Comparison of ENCODE assay signal across 1 cellular context in the genomic region with DNA sequence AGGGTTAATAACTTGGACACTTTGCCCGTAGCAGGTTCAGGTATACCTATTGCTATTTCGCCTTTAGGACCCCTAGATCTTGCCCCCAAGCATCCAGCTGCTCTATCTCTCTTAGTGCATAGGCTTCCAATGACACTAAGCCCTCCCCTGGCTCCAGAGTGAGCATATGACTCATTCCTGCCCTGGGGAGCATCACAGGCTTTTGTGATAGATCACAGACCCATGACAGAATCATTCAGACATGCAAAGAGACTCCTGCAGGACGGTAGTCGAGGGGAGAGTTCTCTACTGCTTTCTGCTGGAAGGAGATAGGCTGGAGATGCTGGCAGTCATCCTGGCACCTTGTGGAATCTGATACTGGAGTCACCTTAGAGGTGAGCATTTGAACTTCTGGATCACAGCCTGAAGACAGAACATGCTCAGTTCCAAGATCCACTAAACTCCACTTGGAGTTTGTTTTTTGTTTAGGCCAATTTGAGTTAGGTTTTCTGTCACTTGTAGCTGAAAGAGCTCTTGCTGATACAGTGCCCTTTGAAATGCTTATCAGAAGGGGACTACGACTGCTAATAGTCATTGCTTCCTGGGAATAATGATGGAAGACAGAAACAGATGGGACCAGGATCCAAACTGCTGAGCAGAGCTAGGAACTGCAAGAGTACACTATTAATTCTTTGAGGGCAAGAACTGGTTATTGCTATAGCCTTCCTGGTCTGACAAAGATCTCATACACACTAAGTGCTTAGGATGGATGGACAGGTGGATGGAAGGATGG.
TF ChIP-seq lines count a peak whose summit lies in the region.

No MANE protein-coding gene starts in this region.

TF ChIP-seq in H1, 55 proteins besides CTCF, POLR2A, EP300 and RAD21 (continued from another document):
- TF ChIP-seq, protein P1, sequence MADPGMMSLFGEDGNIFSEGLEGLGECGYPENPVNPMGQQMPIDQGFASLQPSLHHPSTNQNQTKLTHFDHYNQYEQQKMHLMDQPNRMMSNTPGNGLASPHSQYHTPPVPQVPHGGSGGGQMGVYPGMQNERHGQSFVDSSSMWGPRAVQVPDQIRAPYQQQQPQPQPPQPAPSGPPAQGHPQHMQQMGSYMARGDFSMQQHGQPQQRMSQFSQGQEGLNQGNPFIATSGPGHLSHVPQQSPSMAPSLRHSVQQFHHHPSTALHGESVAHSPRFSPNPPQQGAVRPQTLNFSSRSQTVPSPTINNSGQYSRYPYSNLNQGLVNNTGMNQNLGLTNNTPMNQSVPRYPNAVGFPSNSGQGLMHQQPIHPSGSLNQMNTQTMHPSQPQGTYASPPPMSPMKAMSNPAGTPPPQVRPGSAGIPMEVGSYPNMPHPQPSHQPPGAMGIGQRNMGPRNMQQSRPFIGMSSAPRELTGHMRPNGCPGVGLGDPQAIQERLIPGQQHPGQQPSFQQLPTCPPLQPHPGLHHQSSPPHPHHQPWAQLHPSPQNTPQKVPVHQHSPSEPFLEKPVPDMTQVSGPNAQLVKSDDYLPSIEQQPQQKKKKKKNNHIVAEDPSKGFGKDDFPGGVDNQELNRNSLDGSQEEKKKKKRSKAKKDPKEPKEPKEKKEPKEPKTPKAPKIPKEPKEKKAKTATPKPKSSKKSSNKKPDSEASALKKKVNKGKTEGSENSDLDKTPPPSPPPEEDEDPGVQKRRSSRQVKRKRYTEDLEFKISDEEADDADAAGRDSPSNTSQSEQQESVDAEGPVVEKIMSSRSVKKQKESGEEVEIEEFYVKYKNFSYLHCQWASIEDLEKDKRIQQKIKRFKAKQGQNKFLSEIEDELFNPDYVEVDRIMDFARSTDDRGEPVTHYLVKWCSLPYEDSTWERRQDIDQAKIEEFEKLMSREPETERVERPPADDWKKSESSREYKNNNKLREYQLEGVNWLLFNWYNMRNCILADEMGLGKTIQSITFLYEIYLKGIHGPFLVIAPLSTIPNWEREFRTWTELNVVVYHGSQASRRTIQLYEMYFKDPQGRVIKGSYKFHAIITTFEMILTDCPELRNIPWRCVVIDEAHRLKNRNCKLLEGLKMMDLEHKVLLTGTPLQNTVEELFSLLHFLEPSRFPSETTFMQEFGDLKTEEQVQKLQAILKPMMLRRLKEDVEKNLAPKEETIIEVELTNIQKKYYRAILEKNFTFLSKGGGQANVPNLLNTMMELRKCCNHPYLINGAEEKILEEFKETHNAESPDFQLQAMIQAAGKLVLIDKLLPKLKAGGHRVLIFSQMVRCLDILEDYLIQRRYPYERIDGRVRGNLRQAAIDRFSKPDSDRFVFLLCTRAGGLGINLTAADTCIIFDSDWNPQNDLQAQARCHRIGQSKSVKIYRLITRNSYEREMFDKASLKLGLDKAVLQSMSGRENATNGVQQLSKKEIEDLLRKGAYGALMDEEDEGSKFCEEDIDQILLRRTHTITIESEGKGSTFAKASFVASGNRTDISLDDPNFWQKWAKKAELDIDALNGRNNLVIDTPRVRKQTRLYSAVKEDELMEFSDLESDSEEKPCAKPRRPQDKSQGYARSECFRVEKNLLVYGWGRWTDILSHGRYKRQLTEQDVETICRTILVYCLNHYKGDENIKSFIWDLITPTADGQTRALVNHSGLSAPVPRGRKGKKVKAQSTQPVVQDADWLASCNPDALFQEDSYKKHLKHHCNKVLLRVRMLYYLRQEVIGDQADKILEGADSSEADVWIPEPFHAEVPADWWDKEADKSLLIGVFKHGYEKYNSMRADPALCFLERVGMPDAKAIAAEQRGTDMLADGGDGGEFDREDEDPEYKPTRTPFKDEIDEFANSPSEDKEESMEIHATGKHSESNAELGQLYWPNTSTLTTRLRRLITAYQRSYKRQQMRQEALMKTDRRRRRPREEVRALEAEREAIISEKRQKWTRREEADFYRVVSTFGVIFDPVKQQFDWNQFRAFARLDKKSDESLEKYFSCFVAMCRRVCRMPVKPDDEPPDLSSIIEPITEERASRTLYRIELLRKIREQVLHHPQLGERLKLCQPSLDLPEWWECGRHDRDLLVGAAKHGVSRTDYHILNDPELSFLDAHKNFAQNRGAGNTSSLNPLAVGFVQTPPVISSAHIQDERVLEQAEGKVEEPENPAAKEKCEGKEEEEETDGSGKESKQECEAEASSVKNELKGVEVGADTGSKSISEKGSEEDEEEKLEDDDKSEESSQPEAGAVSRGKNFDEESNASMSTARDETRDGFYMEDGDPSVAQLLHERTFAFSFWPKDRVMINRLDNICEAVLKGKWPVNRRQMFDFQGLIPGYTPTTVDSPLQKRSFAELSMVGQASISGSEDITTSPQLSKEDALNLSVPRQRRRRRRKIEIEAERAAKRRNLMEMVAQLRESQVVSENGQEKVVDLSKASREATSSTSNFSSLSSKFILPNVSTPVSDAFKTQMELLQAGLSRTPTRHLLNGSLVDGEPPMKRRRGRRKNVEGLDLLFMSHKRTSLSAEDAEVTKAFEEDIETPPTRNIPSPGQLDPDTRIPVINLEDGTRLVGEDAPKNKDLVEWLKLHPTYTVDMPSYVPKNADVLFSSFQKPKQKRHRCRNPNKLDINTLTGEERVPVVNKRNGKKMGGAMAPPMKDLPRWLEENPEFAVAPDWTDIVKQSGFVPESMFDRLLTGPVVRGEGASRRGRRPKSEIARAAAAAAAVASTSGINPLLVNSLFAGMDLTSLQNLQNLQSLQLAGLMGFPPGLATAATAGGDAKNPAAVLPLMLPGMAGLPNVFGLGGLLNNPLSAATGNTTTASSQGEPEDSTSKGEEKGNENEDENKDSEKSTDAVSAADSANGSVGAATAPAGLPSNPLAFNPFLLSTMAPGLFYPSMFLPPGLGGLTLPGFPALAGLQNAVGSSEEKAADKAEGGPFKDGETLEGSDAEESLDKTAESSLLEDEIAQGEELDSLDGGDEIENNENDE (IDR thresholded peaks at IDR 0.05; ENCODE audit: insufficient replicate concordance, low read length) = no peak
- TF ChIP-seq JUN (IDR thresholded peaks at IDR 0.05; ENCODE audit: low read depth, low read length) (peak; percentile 72; the same call in 1 of the 2 replicates), RNF2 (IDR thresholded peaks at IDR 0.05; ENCODE audit: borderline replicate concordance, low read depth, low read length, missing control alignments, poor library complexity, severe bottlenecking) (no peak), CREB1 (IDR thresholded peaks at IDR 0.05) (0 out of 2 replicates have a peak, but pooled peaks have one; percentile 44), JUND (IDR thresholded peaks at IDR 0.05; ENCODE audit: low read length) (peak; percentile 97), CHD1 (IDR thresholded peaks at IDR 0.05; ENCODE audit: low read depth, low read length) (no peak)
TF ChIP-seq in H1: peak in this region for 3.
